Comparison of ENCODE assay signal across 6 cellular contexts in genomic region chr22:38699784-38700183, GRCh38. TPM values are rescaled to one million over a fixed set of nuclear protein-coding genes. Genes with fewer than 3 reads are reported as not detected.
DNase-seq lines count a peak whose midpoint lies in the region; ATAC-seq and TF ChIP-seq lines count a peak whose summit lies in the region.

No MANE protein-coding gene starts in this region.

- TF ChIP-seq CTCF in left ventricle myocardium inferior (IDR thresholded peaks at IDR 0.05; ENCODE audit: borderline replicate concordance): no peak
- TF ChIP-seq CTCF in fibroblast of mammary gland (conservative IDR thresholded peaks at IDR 0.05; ENCODE audit: control insufficient read depth, insufficient read depth, low read depth, low read length): no peak

- peaks cover 69% of the 10 kb centered on the region for H3K4me1 ChIP-seq in left ventricle myocardium inferior

- H3K4me3 ChIP-seq in left ventricle myocardium inferior (peak overlapping the region; percentile 85), fibroblast of mammary gland (ENCODE audit: control insufficient read depth, low read depth, low read length) (peak overlapping the region; percentile 79)

- no peaks in the 10 kb centered on the region for H3K27me3 ChIP-seq in left ventricle myocardium inferior (ENCODE audit: low read depth)

- peak overlapping the region; percentile 40 to 95 for H3K27ac Mint-ChIP-seq in stimulated activated naive CD8-positive, alpha-beta T cell treated with anti-CD3 and anti-CD28 coated beads, Interleukin-15, amount 100 ng/mL, for 72 hours

- H3K4me1 Mint-ChIP-seq in stimulated activated naive CD8-positive, alpha-beta T cell treated with anti-CD3 and anti-CD28 coated beads, Interleukin-15, amount 100 ng/mL, for 72 hours: peaks cover 49% of the 10 kb centered on the region

- intact Hi-C loops in left ventricle myocardium inferior (cut with micrococcal nuclease): no loop called here
- intact Hi-C loops in Right ventricle myocardium superior (cut with DNase I): no loop called here

- peak overlapping the region; percentile 95 for H3K27ac ChIP-seq in left ventricle myocardium inferior (replicated peaks)

- H3K27me3 Mint-ChIP-seq in stimulated activated naive CD8-positive, alpha-beta T cell treated with anti-CD3 and anti-CD28 coated beads, Interleukin-15, amount 100 ng/mL, for 72 hours: no peaks in the 10 kb centered on the region

- no peaks in the 10 kb centered on the region for H3K9me3 Mint-ChIP-seq in stimulated activated naive CD8-positive, alpha-beta T cell treated with anti-CD3 and anti-CD28 coated beads, Interleukin-15, amount 100 ng/mL, for 72 hours

- H3K36me3 ChIP-seq in left ventricle myocardium inferior: no peaks in the 10 kb centered on the region

- DNase-seq in left ventricle myocardium inferior (no peak), Right ventricle myocardium superior (no peak), fibroblast of mammary gland (ENCODE audit: low read depth) (peak; percentile 65), hippocampal formation (lab: John Stamatoyannopoulos, UW) (no peak)
- no peak for DNase-seq in stimulated activated naive CD8-positive, alpha-beta T cell treated with anti-CD3 and anti-CD28 coated beads, Interleukin-15, amount 100 ng/mL, for 72 hours
- no peak for DNase-seq in stimulated activated CD4-positive, alpha-beta T cell treated with anti-CD3 and anti-CD28 coated beads, Interleukin-1b, Interleukin-23, amount 100 ng/mL, for 48 hours

- no peaks in the 10 kb centered on the region for H3K9me3 ChIP-seq in left ventricle myocardium inferior (replicated peaks)

- peak overlapping the region; percentile 91 to 98 for H3K4me3 Mint-ChIP-seq in stimulated activated naive CD8-positive, alpha-beta T cell treated with anti-CD3 and anti-CD28 coated beads, Interleukin-15, amount 100 ng/mL, for 72 hours

- ATAC-seq in Right ventricle myocardium superior (ENCODE audit: poor library complexity): no peak
- ATAC-seq in stimulated activated naive CD8-positive, alpha-beta T cell treated with anti-CD3 and anti-CD28 coated beads, Interleukin-15, amount 100 ng/mL, for 72 hours: no peak

RNA-seq across cellular contexts. Expression of gene JOSD1, which starts 1.0 kb away (rescaled TPM):
- 18.7 TPM for total RNA-seq in left ventricle myocardium inferior
- 17.2 TPM for total RNA-seq in Right ventricle myocardium superior

RNA-seq across cellular contexts. Expression of gene GTPBP1, which starts 6.0 kb away (rescaled TPM):
- total RNA-seq in left ventricle myocardium inferior (28.9 TPM), Right ventricle myocardium superior (30.6 TPM)

RNA-seq across cellular contexts. Expression of gene TOMM22, which starts 18.0 kb away (rescaled TPM):
- total RNA-seq in left ventricle myocardium inferior (66.6 TPM), Right ventricle myocardium superior (60.9 TPM)

RNA-seq across cellular contexts. Expression of gene CBY1, which starts 43.3 kb away (rescaled TPM):
- total RNA-seq in left ventricle myocardium inferior (44.4 TPM), Right ventricle myocardium superior (38.3 TPM)

RNA-seq across cellular contexts. Expression of gene FAM227A, which starts 43.6 kb away (rescaled TPM):
- total RNA-seq in left ventricle myocardium inferior (1.0 TPM), Right ventricle myocardium superior (0.43 TPM)
